In the genomic region with DNA sequence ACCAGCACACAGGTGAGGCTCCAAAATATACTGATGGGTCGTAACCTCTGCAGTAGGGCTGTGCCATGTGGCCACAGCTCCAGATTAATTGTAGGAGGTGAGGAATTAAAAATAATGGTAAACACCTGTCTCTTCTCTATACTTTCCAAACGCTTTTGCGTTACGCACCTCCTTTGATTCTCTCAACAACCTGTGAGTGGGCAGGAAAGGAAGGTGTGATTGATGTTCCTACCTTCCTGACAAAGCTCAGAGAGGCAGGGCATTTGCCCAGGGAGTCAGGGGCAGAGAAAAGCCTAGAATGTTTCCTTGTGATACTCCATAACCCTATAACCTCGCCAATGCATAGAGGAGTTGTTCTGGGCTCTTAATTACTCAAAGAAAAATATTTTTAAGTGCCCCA, we compare ENCODE assay signal across 22 cellular contexts.
DNase-seq lines count a peak whose midpoint lies in the region; ATAC-seq, FAIRE-seq and TF ChIP-seq lines count a peak whose summit lies in the region.
"Had no signal": no experiment of that assay in that cellular context is flagged by ENCODE, and none has a peak within 500 bp of the region (broad histone marks: within the 10 kb centered on the region; RNA-seq: fewer than 3 reads in every experiment).

No MANE protein-coding gene starts in this region.

- no peak overlapping the region for H2AK5ac ChIP-seq in H1 (ENCODE audit: low read depth, low read length)

- H4K91ac ChIP-seq in H1 (replicated peaks; ENCODE audit: insufficient read length, low read length), result no peak overlapping the region

- no peak overlapping the region for H3K4me2 ChIP-seq in H1 (ENCODE audit: insufficient read depth in 1 of 2, low read depth in 2 of 2, low read length in 2 of 2)
- H3K4me2 ChIP-seq: BLaER1 had no signal

- H3K4me3 Mint-ChIP-seq in activated naive CD4-positive, alpha-beta T cell treated with anti-CD3 and anti-CD28 coated beads, Interleukin-2, amount 10 ng/mL, durations not matched to agents 7 days and 5 days, result no peak overlapping the region
- no peak overlapping the region for H3K4me3 Mint-ChIP-seq in activated naive CD4-positive, alpha-beta T cell treated with anti-CD3 and anti-CD28 coated beads for 36 hours
- no peak overlapping the region for H3K4me3 Mint-ChIP-seq in T-helper 17 cell
- H3K4me3 Mint-ChIP-seq in activated T-cell treated with anti-CD3 and anti-CD28 coated beads, Interleukin-2, amount 50 U/mL, for 4 hours, result no peak overlapping the region
- H3K4me3 Mint-ChIP-seq: CD4-positive, alpha-beta T cell; CD8-positive, alpha-beta T cell had no signal

- H3K14ac ChIP-seq in H1 (ENCODE audit: insufficient read length), result no peak overlapping the region

- H3K9me3 Mint-ChIP-seq in activated naive CD4-positive, alpha-beta T cell treated with anti-CD3 and anti-CD28 coated beads, Interleukin-2, amount 10 ng/mL, durations not matched to agents 7 days and 5 days, result no peaks in the 10 kb centered on the region
- peaks cover 4% of the 10 kb centered on the region for H3K9me3 Mint-ChIP-seq in activated naive CD4-positive, alpha-beta T cell treated with anti-CD3 and anti-CD28 coated beads for 36 hours
- H3K9me3 Mint-ChIP-seq in activated T-cell treated with anti-CD3 and anti-CD28 coated beads, Interleukin-2, amount 50 U/mL, for 4 hours, result no peaks in the 10 kb centered on the region

- no peaks in the 10 kb centered on the region for H3K23me2 ChIP-seq in H1 (ENCODE audit: low read depth, low read length)

- H3K18ac ChIP-seq in H1 (ENCODE audit: extremely low read depth, low read length), result no peak overlapping the region

- no peaks in the 10 kb centered on the region for H3K4me1 Mint-ChIP-seq in activated naive CD4-positive, alpha-beta T cell treated with anti-CD3 and anti-CD28 coated beads, Interleukin-2, amount 10 ng/mL, durations not matched to agents 7 days and 5 days
- peaks cover 3% of the 10 kb centered on the region for H3K4me1 Mint-ChIP-seq in activated naive CD4-positive, alpha-beta T cell treated with anti-CD3 and anti-CD28 coated beads for 36 hours (ENCODE audit: low read depth)
- peaks cover 4% of the 10 kb centered on the region for H3K4me1 Mint-ChIP-seq in T-helper 17 cell
- no peaks in the 10 kb centered on the region for H3K4me1 Mint-ChIP-seq in activated T-cell treated with anti-CD3 and anti-CD28 coated beads, Interleukin-2, amount 50 U/mL, for 4 hours (ENCODE audit: low read depth)

- DNase-seq in activated naive CD4-positive, alpha-beta T cell treated with anti-CD3 and anti-CD28 coated beads, Interleukin-2, amount 10 ng/mL, durations not matched to agents 7 days and 5 days, result no peak
- no peak for DNase-seq in activated naive CD4-positive, alpha-beta T cell treated with anti-CD3 and anti-CD28 coated beads for 36 hours
- DNase-seq in T-helper 17 cell (no peak), H1 (ENCODE audit: low read depth in 1 of 2, low spot score in 2 of 2) (no peak)
- no peak for DNase-seq in activated T-cell treated with anti-CD3 and anti-CD28 coated beads, Interleukin-2, amount 50 U/mL, for 4 hours
- DNase-seq: 8988T; ACHN; BE2C; C1 segment of cervical spinal cord; Caco-2; Calu3; CD4-positive, alpha-beta T cell; CD8-positive, alpha-beta T cell; GF-D8 had no signal

- no peak overlapping the region for H3K4ac ChIP-seq in H1 (replicated peaks; ENCODE audit: insufficient read length, low read depth, low read length)

- no peaks in the 10 kb centered on the region for H3K79me2 ChIP-seq in H1 (ENCODE audit: control insufficient read depth in 1 of 2, insufficient read depth in 2 of 2, low read length in 2 of 2)

- H3K56ac ChIP-seq in H1 (replicated peaks; ENCODE audit: insufficient read length, low read depth, low read length), result no peak overlapping the region

- H3K9me3 ChIP-seq in T-helper 17 cell (ENCODE audit: control insufficient read depth, low read length, poor library complexity, severe bottlenecking) (no peaks in the 10 kb centered on the region), H1 (ENCODE audit: insufficient read depth in 2 of 2, low read depth in 1 of 2, low read length in 1 of 2) (no peaks in the 10 kb centered on the region)
- H3K9me3 ChIP-seq: BE2C, Caco-2 had no signal

- H3K27me3 Mint-ChIP-seq in activated naive CD4-positive, alpha-beta T cell treated with anti-CD3 and anti-CD28 coated beads, Interleukin-2, amount 10 ng/mL, durations not matched to agents 7 days and 5 days, result no peaks in the 10 kb centered on the region
- no peaks in the 10 kb centered on the region for H3K27me3 Mint-ChIP-seq in activated naive CD4-positive, alpha-beta T cell treated with anti-CD3 and anti-CD28 coated beads for 36 hours (ENCODE audit: low read depth)
- no peaks in the 10 kb centered on the region for H3K27me3 Mint-ChIP-seq in T-helper 17 cell
- H3K27me3 Mint-ChIP-seq in activated T-cell treated with anti-CD3 and anti-CD28 coated beads, Interleukin-2, amount 50 U/mL, for 4 hours (ENCODE audit: low read depth), result no peaks in the 10 kb centered on the region
- H3K27me3 Mint-ChIP-seq: CD4-positive, alpha-beta T cell had no signal

- peak overlapping the region; percentile 30 for H3K27ac Mint-ChIP-seq in activated naive CD4-positive, alpha-beta T cell treated with anti-CD3 and anti-CD28 coated beads, Interleukin-2, amount 10 ng/mL, durations not matched to agents 7 days and 5 days
- no peak overlapping the region for H3K27ac Mint-ChIP-seq in activated naive CD4-positive, alpha-beta T cell treated with anti-CD3 and anti-CD28 coated beads for 36 hours
- peak overlapping the region; percentile 21 for H3K27ac Mint-ChIP-seq in T-helper 17 cell
- H3K27ac Mint-ChIP-seq: CD4-positive, alpha-beta T cell had no signal

- H3K9ac ChIP-seq in H1 (replicated peaks in 1 of 4; ENCODE audit: extremely low read depth in 1 of 4, low read depth in 3 of 4, low read length in 3 of 4), result no peak overlapping the region
- H3K9ac ChIP-seq: BLaER1 had no signal

- H3K27me3 ChIP-seq in H1 (replicated peaks in 1 of 4; ENCODE audit: control insufficient read depth in 3 of 4, extremely low read depth in 1 of 4, insufficient read depth in 3 of 4, low read length in 3 of 4), result peaks cover 0 to 2% (median 0%) of the 10 kb centered on the region in 4 experiments; a peak in 1 of 7 replicates
- H3K27me3 ChIP-seq: BLaER1 had no signal

- H3K23ac ChIP-seq in H1 (ENCODE audit: insufficient read length), result no peak overlapping the region

- H2BK15ac ChIP-seq in H1 (ENCODE audit: low read length), result no peak overlapping the region

- H3K79me1 ChIP-seq in H1 (ENCODE audit: low read depth, low read length), result no peaks in the 10 kb centered on the region

- 0 out of 2 replicates have a peak overlapping the region, but pooled peaks have one; percentile 27 for H2BK12ac ChIP-seq in H1 (ENCODE audit: low read depth, low read length)

- H4K8ac ChIP-seq in H1 (ENCODE audit: extremely low read depth, insufficient read depth, low read length), result no peak overlapping the region

- H3K36me3 ChIP-seq in H1 (ENCODE audit: control insufficient read depth in 2 of 4, insufficient read depth in 4 of 4, low read length in 3 of 4), result no peaks in the 10 kb centered on the region
- H3K36me3 ChIP-seq: BE2C had no signal

- H3K27ac ChIP-seq in H1 (ENCODE audit: low read depth, low read length), result no peak overlapping the region
- H3K27ac ChIP-seq: BLaER1 had no signal

- TF ChIP-seq CTCF in H1 (IDR thresholded peaks at IDR 0.05; ENCODE audit: control extremely low read depth in 1 of 3, insufficient read depth in 1 of 3, low read depth in 1 of 3, low read length in 3 of 3), result no peak

- CTCF ChIA-PET in activated naive CD4-positive, alpha-beta T cell treated with anti-CD3 and anti-CD28 coated beads, Interleukin-2, amount 10 ng/mL, durations not matched to agents 7 days and 5 days (lab: Charles Lee), result no interaction called here
- CTCF ChIA-PET in activated naive CD4-positive, alpha-beta T cell treated with anti-CD3 and anti-CD28 coated beads for 36 hours (lab: Charles Lee), result no interaction called here
- CTCF ChIA-PET in H1 (lab: Charles Lee; ENCODE audit: partially characterized antibody), result interaction anchor here (1.0 to 1.6 kb wide), 2 partner anchors 64 to 286 kb away, joined by 3 to 4 read pairs; no protein-coding TSS in a partner anchor

- TF ChIP-seq RAD21 in H1 (IDR thresholded peaks at IDR 0.05 in 1 of 2, conservative IDR thresholded peaks at IDR 0.05 in 1 of 2; ENCODE audit: low read depth in 2 of 2, low read length in 2 of 2), result no peak

- no peak overlapping the region for H2BK5ac ChIP-seq in H1 (ENCODE audit: low read depth, low read length)

- no peak for FAIRE-seq in H1 (lab: Jason Lieb, UNC)
- FAIRE-seq: A204.1, D721Med, G401.6, GM12891, GM19239 had no signal

- peaks cover 0 to 3% (median 0%) of the 10 kb centered on the region in 4 experiments; a peak in 2 of 7 replicates for H3K4me1 ChIP-seq in H1 (replicated peaks in 1 of 4; ENCODE audit: control insufficient read depth in 3 of 4, insufficient read depth in 4 of 4, low read length in 3 of 4)
- H3K4me1 ChIP-seq: BE2C, Caco-2 had no signal

- no peak for TF ChIP-seq POLR2A in H1 (IDR thresholded peaks at IDR 0.05; ENCODE audit: control extremely low read depth in 1 of 2, low read depth in 2 of 2, low read length in 2 of 2)

- H3K4me3 ChIP-seq in H1 (ENCODE audit: extremely low read depth in 1 of 4, insufficient read depth in 2 of 4, low read depth in 3 of 4, low read length in 4 of 4), result no peak overlapping the region
- H3K4me3 ChIP-seq: BLaER1 had no signal

- H4K5ac ChIP-seq in H1 (ENCODE audit: insufficient read length, low read depth, low read length), result no peak overlapping the region

- 91% methylated on average over 5 of the region's 5 CpGs; no CpG with 5 or more reads in 1 of the 2 experiments for WGBS in H1 (ENCODE audit: extremely low coverage in 1 of 2, insufficient coverage in 1 of 2, insufficient read length in 1 of 2, insufficient replicate concordance in 2 of 2, low coverage in 1 of 2, low lambda C conversion rate in 2 of 2, missing lambda C conversion rate in 1 of 2), 2 experiments

- no peak overlapping the region for H2BK120ac ChIP-seq in H1 (replicated peaks; ENCODE audit: low read depth, low read length)

- H4K20me1 ChIP-seq in H1 (replicated peaks in 1 of 2; ENCODE audit: control insufficient read depth in 1 of 2, insufficient read depth in 2 of 2, low read length in 2 of 2), result no peaks in the 10 kb centered on the region
- H4K20me1 ChIP-seq: BLaER1 had no signal

- peaks cover 37% of the 10 kb centered on the region for H3K36me3 Mint-ChIP-seq in activated naive CD4-positive, alpha-beta T cell treated with anti-CD3 and anti-CD28 coated beads, Interleukin-2, amount 10 ng/mL, durations not matched to agents 7 days and 5 days
- peaks cover 49% of the 10 kb centered on the region for H3K36me3 Mint-ChIP-seq in activated naive CD4-positive, alpha-beta T cell treated with anti-CD3 and anti-CD28 coated beads for 36 hours (ENCODE audit: low read depth)
- peaks cover 26% of the 10 kb centered on the region for H3K36me3 Mint-ChIP-seq in T-helper 17 cell (ENCODE audit: low read depth)
- peaks cover 65% of the 10 kb centered on the region for H3K36me3 Mint-ChIP-seq in activated T-cell treated with anti-CD3 and anti-CD28 coated beads, Interleukin-2, amount 50 U/mL, for 4 hours (ENCODE audit: insufficient read depth)

- POLR2A ChIA-PET in H1 (lab: Charles Lee; ENCODE audit: partially characterized antibody), result interaction anchor here (1.1 kb wide), 1 partner anchor 10 kb away, joined by 5 read pairs; no protein-coding TSS in a partner anchor

- ATAC-seq in T-helper 17 cell, result no peak
- ATAC-seq in HG03135 (IDR thresholded peaks at IDR 0.05; ENCODE audit: unreplicated experiment), result no peak
- ATAC-seq in activated T-cell treated with anti-CD3 and anti-CD28 coated beads, Interleukin-2, amount 50 U/mL, for 4 hours, result no peak
- ATAC-seq in HG03175 (IDR thresholded peaks at IDR 0.05; ENCODE audit: unreplicated experiment), result no peak
- ATAC-seq: CD8-positive, alpha-beta T cell had no signal

- no peak for TF ChIP-seq EP300 in H1 (IDR thresholded peaks at IDR 0.05; ENCODE audit: borderline replicate concordance in 1 of 2, low read depth in 2 of 2, low read length in 2 of 2)

- no peak overlapping the region for H2AFZ ChIP-seq in H1 (ENCODE audit: low read length)

- H2BK20ac ChIP-seq in H1 (ENCODE audit: low read length), result no peak overlapping the region

- intact Hi-C loops in activated naive CD4-positive, alpha-beta T cell treated with anti-CD3 and anti-CD28 coated beads for 36 hours (cut with micrococcal nuclease), result no loop called here
